ENCODE assay signal across 28 cellular contexts in the genomic region with DNA sequence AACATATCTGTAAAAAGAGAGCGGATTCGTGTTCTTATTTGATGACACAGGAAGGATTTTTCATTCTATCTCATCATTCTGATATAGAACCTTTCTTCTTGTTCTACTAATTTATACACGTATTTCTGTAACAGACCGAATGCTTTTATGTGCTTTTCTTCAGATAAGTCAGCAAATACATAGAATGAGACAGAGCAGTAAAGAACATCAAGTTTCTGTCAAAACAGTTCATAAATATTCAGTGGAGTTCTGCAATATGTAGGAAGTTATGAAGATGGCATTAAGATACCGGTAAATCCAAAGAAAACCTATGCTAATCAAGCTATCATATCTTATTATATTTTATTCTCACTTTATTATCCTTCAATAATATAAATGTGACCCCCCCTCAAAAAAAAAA.
"Had no signal": no experiment of that assay in that cellular context is flagged by ENCODE, and none has a peak within 500 bp of the region (broad histone marks: within the 10 kb centered on the region; RNA-seq: fewer than 3 reads in every experiment).

No MANE protein-coding gene starts in this region.

- H3K27ac ChIP-seq: colonic mucosa, coronary artery, dorsolateral prefrontal cortex, epithelial cell of prostate, esophagus muscularis mucosa, esophagus squamous epithelium, foreskin keratinocyte, gastrocnemius medialis, gastroesophageal sphincter, heart left ventricle, heart right ventricle had no signal

- DNase-seq: colonic mucosa; cortex of kidney; dermis blood vessel endothelial cell; dorsolateral prefrontal cortex; effector CD4-positive, alpha-beta T cell; effector CD8-positive, alpha-beta T cell; effector memory CD4-positive, alpha-beta T cell; effector memory CD8-positive, alpha-beta T cell; endodermal cell; erythroblast; esophagus squamous epithelium; foreskin fibroblast; foreskin keratinocyte; foreskin melanocyte; gastrocnemius medialis; glutamatergic neuron; head of caudate nucleus; heart left ventricle; heart right ventricle had no signal

- H3K36me3 ChIP-seq: colonic mucosa, esophagus muscularis mucosa, esophagus squamous epithelium, gastrocnemius medialis, gastroesophageal sphincter, heart left ventricle, heart right ventricle had no signal

- H3K4me1 ChIP-seq: colonic mucosa, esophagus muscularis mucosa, esophagus squamous epithelium, foreskin keratinocyte, gastrocnemius medialis, gastroesophageal sphincter, heart left ventricle, heart right ventricle had no signal

- H3K4me3 ChIP-seq: colonic mucosa, coronary artery, dorsolateral prefrontal cortex, esophagus muscularis mucosa, esophagus squamous epithelium, gastrocnemius medialis, gastroesophageal sphincter, heart left ventricle, heart right ventricle had no signal

- FAIRE-seq: colon, endometrium, endothelial cell of umbilical vein, frontal cortex had no signal

- H3K9me3 ChIP-seq: colonic mucosa, esophagus muscularis mucosa, esophagus squamous epithelium, gastrocnemius medialis, gastroesophageal sphincter, heart left ventricle had no signal

- ATAC-seq: effector memory CD8-positive, alpha-beta T cell; esophagus mucosa; foreskin keratinocyte; gastrocnemius medialis; gastroesophageal sphincter; heart left ventricle; heart right ventricle had no signal

- H3K27me3 ChIP-seq: colonic mucosa, dorsolateral prefrontal cortex, esophagus muscularis mucosa, esophagus squamous epithelium, foreskin keratinocyte, gastrocnemius medialis, gastroesophageal sphincter, heart right ventricle had no signal
